9 cellular contexts compared by ENCODE assay signal in genomic region chr11:109864834-109865557, GRCh38.
A peak's percentile ranks its signal among the peaks of the same experiment; 100 is the strongest.
DNase-seq lines count a peak whose midpoint lies in the region; ATAC-seq and TF ChIP-seq lines count a peak whose summit lies in the region.
"Had no signal": no experiment of that assay in that cellular context is flagged by ENCODE, and none has a peak within 500 bp of the region (broad histone marks: within the 10 kb centered on the region; RNA-seq: fewer than 3 reads in every experiment).

No MANE protein-coding gene starts in this region.

- no peaks in the 10 kb centered on the region for H3K9me3 Mint-ChIP-seq in naive thymus-derived CD8-positive, alpha-beta T cell

- DNase-seq in HCEC 1CT (peak; percentile 65), NAMALWA (ENCODE audit: low spot score) (peak; percentile 24), glomerular visceral epithelial cell (ENCODE audit: extremely low spot score) (peak; percentile 5), NCI-H774 (lab: John Stamatoyannopoulos, UW) (no peak), vagina (ENCODE audit: extremely low spot score in 2 of 2) (no peak)
- no peak for DNase-seq in activated CD8-positive, alpha-beta memory T cell treated with anti-CD3 and anti-CD28 coated beads for 24 hours
- DNase-seq in naive thymus-derived CD8-positive, alpha-beta T cell, result no peak
- DNase-seq: activated CD8-positive, alpha-beta T cell treated with anti-CD3 and anti-CD28 coated beads, Interleukin-2, amount 10 ng/mL, durations not matched to agents 7 days and 5 days had no signal

- no peaks in the 10 kb centered on the region for H3K36me3 Mint-ChIP-seq in naive thymus-derived CD8-positive, alpha-beta T cell

- H3K27me3 ChIP-seq in vagina, result no peaks in the 10 kb centered on the region

- H3K27me3 Mint-ChIP-seq in naive thymus-derived CD8-positive, alpha-beta T cell, result peaks cover 0 to 10% (median 2%) of the 10 kb centered on the region in 5 donors

- no peaks in the 10 kb centered on the region for H3K4me1 ChIP-seq in vagina

- intact Hi-C loops in vagina (cut with DNase I), result no loop called here

- no peak overlapping the region for H3K27ac ChIP-seq in vagina

- H3K27ac Mint-ChIP-seq in naive thymus-derived CD8-positive, alpha-beta T cell, result no peak overlapping the region
- H3K27ac Mint-ChIP-seq: activated CD8-positive, alpha-beta T cell treated with anti-CD3 and anti-CD28 coated beads, Interleukin-2, amount 10 ng/mL, durations not matched to agents 7 days and 5 days had no signal

- no peak for TF ChIP-seq CTCF in vagina (IDR thresholded peaks at IDR 0.05)

- H3K4me3 ChIP-seq in vagina, result no peak overlapping the region

- peak; percentile 55 for ATAC-seq in GM18511 (IDR thresholded peaks at IDR 0.05; ENCODE audit: unreplicated experiment)
- no peak for ATAC-seq in naive thymus-derived CD8-positive, alpha-beta T cell
- ATAC-seq: activated CD8-positive, alpha-beta T cell treated with anti-CD3 and anti-CD28 coated beads, Interleukin-2, amount 10 ng/mL, durations not matched to agents 7 days and 5 days had no signal

- POLR2A ChIA-PET in naive thymus-derived CD8-positive, alpha-beta T cell (lab: Charles Lee), result no interaction called here

- no peaks in the 10 kb centered on the region for H3K36me3 ChIP-seq in vagina

- no peaks in the 10 kb centered on the region for H3K9me3 ChIP-seq in vagina

- no peaks in the 10 kb centered on the region for H3K4me1 Mint-ChIP-seq in naive thymus-derived CD8-positive, alpha-beta T cell

- no peak overlapping the region for H3K4me3 Mint-ChIP-seq in naive thymus-derived CD8-positive, alpha-beta T cell
- H3K4me3 Mint-ChIP-seq: activated CD8-positive, alpha-beta T cell treated with anti-CD3 and anti-CD28 coated beads, Interleukin-2, amount 10 ng/mL, durations not matched to agents 7 days and 5 days had no signal

- no peak for TF ChIP-seq POLR2A in vagina (IDR thresholded peaks at IDR 0.05)

Comparison
In these comparisons a context has a peak if more than half of its experiments do, and no peak if none do; other contexts are left out.
1. DNase-seq: peak in HCEC 1CT (single experiment), NAMALWA (single experiment) and glomerular visceral epithelial cell (single experiment); none in activated CD8-positive, alpha-beta memory T cell treated with anti-CD3 and anti-CD28 coated beads for 24 hours (single experiment), naive thymus-derived CD8-positive, alpha-beta T cell (0 of 10), NCI-H774 (single experiment) and vagina (0 of 2).